In the genomic region with DNA sequence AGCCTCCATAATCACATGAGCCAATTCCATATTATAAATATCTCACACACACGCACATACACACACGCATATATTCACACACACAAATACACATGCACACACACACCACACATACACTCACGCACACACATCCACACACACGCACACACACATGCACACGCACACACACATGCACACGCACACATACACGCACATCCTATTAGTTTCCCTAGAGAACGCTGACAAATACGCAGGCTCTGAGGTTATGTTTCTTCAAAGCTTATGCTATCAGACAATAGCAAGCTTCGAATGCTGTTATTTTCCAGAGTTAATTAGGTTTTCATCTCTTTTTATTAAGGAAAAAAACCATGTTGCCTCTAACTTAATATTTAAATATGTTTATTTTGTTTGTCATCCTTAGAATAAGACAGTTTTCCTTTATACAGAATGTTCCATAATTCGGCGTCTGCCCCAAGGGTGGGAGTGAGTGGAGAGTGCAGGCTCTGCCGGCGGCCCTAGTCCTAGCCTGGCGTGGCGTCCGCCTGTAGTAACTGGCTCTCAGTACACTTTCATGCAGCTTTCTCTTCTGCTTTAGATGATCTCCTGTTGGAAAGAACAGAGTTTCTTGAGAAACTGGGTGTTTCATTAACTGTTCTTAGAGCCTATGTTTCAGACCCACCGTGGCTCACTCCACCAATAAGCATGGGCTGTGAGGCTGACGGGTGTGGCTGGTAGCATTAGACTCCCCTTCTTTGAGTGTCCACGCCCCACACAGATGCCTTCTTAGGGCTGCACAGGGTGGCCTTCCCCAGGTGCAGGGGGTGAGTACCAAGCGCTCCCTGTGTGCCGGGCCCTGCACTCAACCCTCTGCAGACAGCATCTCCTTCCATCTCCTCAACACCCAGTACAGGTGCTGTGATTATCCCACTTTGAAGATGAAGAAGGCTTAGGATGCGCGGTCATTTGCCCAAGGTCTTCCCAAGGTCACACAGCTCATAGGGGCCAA, we compare ENCODE assay signal across 18 cellular contexts.
"Had no signal": no experiment of that assay in that cellular context is flagged by ENCODE, and none has a peak within 500 bp of the region (broad histone marks: within the 10 kb centered on the region; RNA-seq: fewer than 3 reads in every experiment).

No MANE protein-coding gene starts in this region.

- H3K27ac ChIP-seq: suprapubic skin, tibial nerve had no signal

- H3K36me3 Mint-ChIP-seq: activated naive CD4-positive, alpha-beta T cell treated with anti-CD3 and anti-CD28 coated beads, Interleukin-2, amount 10 ng/mL, durations not matched to agents 7 days and 5 days; natural killer cell treated with Interleukin-12 subunit alpha and Interleukin-12 subunit beta and Interleukin-15 and Interleukin-18, amount 100 ng/mL, for 72 hours; stimulated activated effector memory CD8-positive, alpha-beta T cell treated with anti-CD3 and anti-CD28 coated beads, Interleukin-12 subunit alpha, Interleukin-12 subunit beta, amount 100 ng/mL, for 72 hours had no signal

- H3K9me3 Mint-ChIP-seq: activated B cell treated with CpG ODN at 0.5 μM for 24 hours; activated naive CD4-positive, alpha-beta T cell treated with anti-CD3 and anti-CD28 coated beads, Interleukin-2, amount 10 ng/mL, durations not matched to agents 7 days and 5 days; natural killer cell treated with Interleukin-12 subunit alpha and Interleukin-12 subunit beta and Interleukin-15 and Interleukin-18, amount 100 ng/mL, for 72 hours; stimulated activated effector memory CD8-positive, alpha-beta T cell treated with anti-CD3 and anti-CD28 coated beads, Interleukin-12 subunit alpha, Interleukin-12 subunit beta, amount 100 ng/mL, for 72 hours had no signal

- H3K27me3 ChIP-seq: suprapubic skin, tibial nerve had no signal

- H3K4me3 ChIP-seq: suprapubic skin, tibial nerve had no signal

- H3K9me3 ChIP-seq: suprapubic skin, tibial nerve had no signal

- H3K4me3 Mint-ChIP-seq: activated B cell treated with CpG ODN at 0.5 μM for 24 hours; activated CD4-positive, alpha-beta T cell treated with anti-CD3 and anti-CD28 coated beads for 36 hours; activated naive CD4-positive, alpha-beta T cell treated with anti-CD3 and anti-CD28 coated beads, Interleukin-2, amount 10 ng/mL, durations not matched to agents 7 days and 5 days; natural killer cell treated with Interleukin-12 subunit alpha and Interleukin-12 subunit beta and Interleukin-15 and Interleukin-18, amount 100 ng/mL, for 72 hours; stimulated activated effector memory CD8-positive, alpha-beta T cell treated with anti-CD3 and anti-CD28 coated beads, Interleukin-12 subunit alpha, Interleukin-12 subunit beta, amount 100 ng/mL, for 72 hours; stimulated activated naive CD8-positive, alpha-beta T cell treated with anti-CD3 and anti-CD28 coated beads, Interleukin-15, amount 100 ng/mL, for 72 hours had no signal

- H3K27me3 Mint-ChIP-seq: activated B cell treated with CpG ODN at 0.5 μM for 24 hours; activated naive CD4-positive, alpha-beta T cell treated with anti-CD3 and anti-CD28 coated beads, Interleukin-2, amount 10 ng/mL, durations not matched to agents 7 days and 5 days had no signal

- DNase-seq: activated B cell treated with CpG ODN at 0.5 μM for 24 hours; activated CD4-positive, alpha-beta T cell treated with anti-CD3 and anti-CD28 coated beads, Interleukin-2, amount 50 U/mL, for 4 hours; activated CD8-positive, alpha-beta memory T cell treated with anti-CD3 and anti-CD28 coated beads for 24 hours; activated CD8-positive, alpha-beta memory T cell treated with anti-CD3 and anti-CD28 coated beads, Interleukin-2, amount 50 U/mL, for 4 hours; activated effector memory CD4-positive, alpha-beta T cell treated with anti-CD3 and anti-CD28 coated beads, Interleukin-2, amount 50 U/mL, for 16 hours; amygdala; cerebellar nuclear complex; cortex of kidney; stimulated activated naive CD8-positive, alpha-beta T cell treated with anti-CD3 and anti-CD28 coated beads, Interleukin-15, amount 100 ng/mL, for 72 hours; T-helper 9 cell had no signal

- H3K36me3 ChIP-seq: suprapubic skin, tibial nerve had no signal

- FAIRE-seq: bronchial epithelial cell, small intestine had no signal

- H3K27ac Mint-ChIP-seq: activated B cell treated with CpG ODN at 0.5 μM for 24 hours; activated CD4-positive, alpha-beta T cell treated with anti-CD3 and anti-CD28 coated beads for 36 hours; activated naive CD4-positive, alpha-beta T cell treated with anti-CD3 and anti-CD28 coated beads, Interleukin-2, amount 10 ng/mL, durations not matched to agents 7 days and 5 days; natural killer cell treated with Interleukin-12 subunit alpha and Interleukin-12 subunit beta and Interleukin-15 and Interleukin-18, amount 100 ng/mL, for 72 hours; stimulated activated effector memory CD8-positive, alpha-beta T cell treated with anti-CD3 and anti-CD28 coated beads, Interleukin-12 subunit alpha, Interleukin-12 subunit beta, amount 100 ng/mL, for 72 hours; stimulated activated naive CD8-positive, alpha-beta T cell treated with anti-CD3 and anti-CD28 coated beads, Interleukin-15, amount 100 ng/mL, for 72 hours had no signal

- H3K4me1 Mint-ChIP-seq: activated naive CD4-positive, alpha-beta T cell treated with anti-CD3 and anti-CD28 coated beads, Interleukin-2, amount 10 ng/mL, durations not matched to agents 7 days and 5 days had no signal
